20 cellular contexts compared by ENCODE assay signal in the genomic region with DNA sequence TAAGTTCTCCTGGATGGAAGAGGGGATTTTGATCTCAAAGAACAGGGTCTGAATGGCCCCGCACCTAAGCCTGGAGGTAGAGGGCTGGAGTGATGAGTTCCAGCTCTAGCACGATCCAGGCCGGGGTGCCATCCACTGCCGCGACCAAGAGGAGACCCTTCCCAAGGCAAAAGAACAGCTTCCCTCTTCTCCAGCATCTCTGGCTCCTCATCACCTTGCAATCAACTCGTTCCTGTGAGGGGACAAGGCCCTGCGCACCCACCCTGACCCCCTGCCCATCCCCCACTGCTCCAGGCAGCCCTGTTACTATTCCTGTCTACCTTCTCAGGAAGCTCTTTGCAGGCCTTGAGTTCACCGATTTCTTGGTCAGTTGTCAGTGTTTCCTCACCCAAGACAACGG. TPM values are rescaled to one million over a fixed set of nuclear protein-coding genes. Genes with fewer than 3 reads are reported as not detected.
"Had no signal": no experiment of that assay in that cellular context is flagged by ENCODE, and none has a peak within 500 bp of the region (broad histone marks: within the 10 kb centered on the region; RNA-seq: fewer than 3 reads in every experiment).

No MANE protein-coding gene starts in this region.

- ATAC-seq: esophagus mucosa; left lung; lower lobe of right lung; stimulated activated naive CD8-positive, alpha-beta T cell treated with anti-CD3 and anti-CD28 coated beads, Interleukin-15, Interleukin-2, amounts not matched to agents 100 U/mL and 50 U/mL, for 24 hours had no signal

- H3K27ac Mint-ChIP-seq: immature natural killer cell, memory B cell, naive B cell, nephron progenitor cell had no signal

- H3K27me3 ChIP-seq: colonic mucosa, left lung, right atrium auricular region, testis, tibial nerve had no signal

- DNase-seq: cerebellar nuclear complex; colonic mucosa; effector CD4-positive, alpha-beta T cell; foreskin fibroblast; immature natural killer cell; left lung; lower lobe of right lung; midbrain; naive B cell; nephron progenitor cell; posterior cingulate gyrus; small intestine; stimulated activated CD4-positive, alpha-beta T cell treated with anti-CD3 and anti-CD28 coated beads, Interleukin-12 subunit alpha, Interleukin-12 subunit beta, amount 100 ng/mL, for 4 hours; stimulated activated CD4-positive, alpha-beta T cell treated with anti-CD3 and anti-CD28 coated beads, Interleukin-2, amount 100 ng/mL, for 48 hours; stimulated activated naive CD8-positive, alpha-beta T cell treated with anti-CD3 and anti-CD28 coated beads, Interleukin-15, Interleukin-2, amounts not matched to agents 100 U/mL and 50 U/mL, for 24 hours; testis had no signal

- H3K4me3 Mint-ChIP-seq: immature natural killer cell, memory B cell, naive B cell, nephron progenitor cell had no signal

- H3K4me3 ChIP-seq: colonic mucosa, left lung, lower lobe of right lung, right atrium auricular region, testis, tibial nerve had no signal

- H3K27me3 Mint-ChIP-seq: memory B cell had no signal

- H3K9me3 Mint-ChIP-seq: immature natural killer cell, nephron progenitor cell had no signal

- H3K36me3 ChIP-seq: colonic mucosa, left lung had no signal

- H3K27ac ChIP-seq: colonic mucosa, left lung, lower lobe of right lung, right atrium auricular region, testis, tibial nerve had no signal

- H3K36me3 Mint-ChIP-seq: immature natural killer cell, memory B cell, naive B cell had no signal

- H3K4me1 Mint-ChIP-seq: immature natural killer cell, memory B cell, naive B cell had no signal

- H3K9me3 ChIP-seq: colonic mucosa, left lung, lower lobe of right lung, right atrium auricular region, testis, tibial nerve had no signal

- H3K4me1 ChIP-seq: colonic mucosa had no signal

RNA-seq across cellular contexts. Expression of a gene that starts 17.8 kb away (rescaled TPM):
- polyA plus RNA-seq: immature natural killer cell had no signal

RNA-seq across cellular contexts. Expression of a gene that starts 17.9 kb away (rescaled TPM):
- polyA plus RNA-seq: immature natural killer cell had no signal
